ENCODE assay signal across 8 cellular contexts in genomic region chr21:44299458-44300261, GRCh38. TPM values are rescaled to one million over a fixed set of nuclear protein-coding genes. Genes with fewer than 3 reads are reported as not detected.
DNase-seq lines count a peak whose midpoint lies in the region; ATAC-seq, FAIRE-seq and TF ChIP-seq lines count a peak whose summit lies in the region.

Gene PFKL, plus strand, starts transcription at chr21:44300053. Its CDS starts 53 bp downstream, at chr21:44300106.

- H3K23ac ChIP-seq in trophoblast cell (ENCODE audit: low read length): no peak within 1 kb of the TSS

- H3K14ac ChIP-seq in trophoblast cell (ENCODE audit: low read length): peak within 1 kb of the TSS; percentile 86

- H2AFZ ChIP-seq in trophoblast cell (ENCODE audit: insufficient read depth, low read length, poor library complexity): peak within 1 kb of the TSS; percentile 97

- H3K9me3 ChIP-seq in HUES48 (ENCODE audit: control insufficient read depth, insufficient read depth, low read length) (no peaks in the 10 kb centered on the region), trophoblast cell (ENCODE audit: insufficient read depth, low read depth, low read length) (no peaks in the 10 kb centered on the region)

- DNase-seq in D721Med (ENCODE audit: insufficient read length, low spot score) (peak; percentile 83), T follicular helper cell (ENCODE audit: low read depth) (peak; percentile 37), amniotic epithelial cell (ENCODE audit: low read depth) (peak; percentile 31), cardiac septum (ENCODE audit: low spot score) (peak; percentile 88), trophoblast cell (peak; percentile 41 to 69)

- H2BK5ac ChIP-seq in trophoblast cell (ENCODE audit: low read depth, low read length, poor library complexity): peak within 1 kb of the TSS; percentile 70

- peak within 1 kb of the TSS; percentile 50 for H2BK120ac ChIP-seq in trophoblast cell (ENCODE audit: insufficient read depth, low read length, poor library complexity)

- no CpG with 5 or more reads among the region's 94 CpGs for WGBS in trophoblast cell (ENCODE audit: extremely low coverage, insufficient coverage, insufficient read length)
- under 1% methylated on average over 94 of the region's 94 CpGs for WGBS in urinary bladder

- no peak for FAIRE-seq in D721Med (lab: Jason Lieb, UNC)

- intact Hi-C loops in cardiac septum (cut with DNase I): loop anchor here (10.0 kb wide), 1 partner anchor 285 kb away; the partner anchor contains the start of gene TRAPPC10

- H4K91ac ChIP-seq in trophoblast cell (ENCODE audit: low read depth, low read length): peak within 1 kb of the TSS; percentile 89

- peak within 1 kb of the TSS; percentile 92 for H2AK5ac ChIP-seq in trophoblast cell (ENCODE audit: low read length)

- TF ChIP-seq CTCF in D721Med (IDR thresholded peaks at IDR 0.05; ENCODE audit: insufficient read depth, missing control alignments): no peak

- peak within 1 kb of the TSS; percentile 39; the same call in 1 of the 2 replicates for H3K9ac ChIP-seq in HUES48 (ENCODE audit: low read depth, low read length)
- peak within 1 kb of the TSS; percentile 73 for H3K9ac ChIP-seq in trophoblast cell (ENCODE audit: low read length)

- H3K79me1 ChIP-seq in trophoblast cell (ENCODE audit: low read length): peaks cover 14% of the 10 kb centered on the region

- H3K4me3 ChIP-seq in HUES48 (ENCODE audit: low read depth, low read length): peak within 1 kb of the TSS; percentile 71
- peak within 1 kb of the TSS; percentile 87 for H3K4me3 ChIP-seq in trophoblast cell (ENCODE audit: low read depth, low read length)
- peak within 1 kb of the TSS; percentile 90 for H3K4me3 ChIP-seq in urinary bladder (ENCODE audit: low read depth, low read length)

- H3K36me3 ChIP-seq in HUES48 (ENCODE audit: control insufficient read depth, insufficient read depth, low read length): no peaks in the 10 kb centered on the region
- no peaks in the 10 kb centered on the region for H3K36me3 ChIP-seq in trophoblast cell (ENCODE audit: control insufficient read depth in 1 of 2, insufficient read depth in 2 of 2, low read length in 2 of 2)
- no peaks in the 10 kb centered on the region for H3K36me3 ChIP-seq in urinary bladder (ENCODE audit: insufficient read depth)

- peak within 1 kb of the TSS; percentile 92 for H3K4me2 ChIP-seq in trophoblast cell (ENCODE audit: low read length)

- H3K4ac ChIP-seq in trophoblast cell (ENCODE audit: low read depth, low read length): peak within 1 kb of the TSS; percentile 88

- H4K8ac ChIP-seq in trophoblast cell (ENCODE audit: low read depth, low read length): peak within 1 kb of the TSS; percentile 84

- peak within 1 kb of the TSS; percentile 26 for H3K27ac ChIP-seq in HUES48 (ENCODE audit: low read depth, low read length)
- peak within 1 kb of the TSS; percentile 64 for H3K27ac ChIP-seq in trophoblast cell (ENCODE audit: low read depth, low read length)
- H3K27ac ChIP-seq in urinary bladder (ENCODE audit: low read depth): peak within 1 kb of the TSS; percentile 88

- peaks cover 12% of the 10 kb centered on the region for H3K79me2 ChIP-seq in trophoblast cell (ENCODE audit: control insufficient read depth, insufficient read depth, low read length, poor library complexity)

- H3K27me3 ChIP-seq in HUES48 (ENCODE audit: control insufficient read depth, insufficient read depth, low read length): peaks cover 4% of the 10 kb centered on the region
- H3K27me3 ChIP-seq in trophoblast cell (ENCODE audit: insufficient read depth, low read length): no peaks in the 10 kb centered on the region

- H4K12ac ChIP-seq in trophoblast cell (ENCODE audit: low read depth, low read length): peak within 1 kb of the TSS; percentile 79

- H3K18ac ChIP-seq in trophoblast cell (ENCODE audit: low read length): peak within 1 kb of the TSS; percentile 88

- peaks cover 5% of the 10 kb centered on the region; the same call in 1 of the 2 replicates for H3K4me1 ChIP-seq in HUES48 (ENCODE audit: control insufficient read depth, insufficient read depth, low read length)
- H3K4me1 ChIP-seq in trophoblast cell (ENCODE audit: control insufficient read depth in 1 of 2, insufficient read depth in 2 of 2, low read length in 2 of 2): peaks cover 9% of the 10 kb centered on the region in 2 experiments
- no peaks in the 10 kb centered on the region for H3K4me1 ChIP-seq in urinary bladder (ENCODE audit: insufficient read depth)

- H2BK12ac ChIP-seq in trophoblast cell (ENCODE audit: low read length): no peak within 1 kb of the TSS

- ATAC-seq in GM21381 (IDR thresholded peaks at IDR 0.05; ENCODE audit: unreplicated experiment): peak; percentile 57

RNA-seq across cellular contexts. Expression of gene PFKL, which starts in this region (rescaled TPM):
- total RNA-seq in cardiac septum: 60.3 TPM
- polyA plus RNA-seq in trophoblast cell (2013): 82.7 and 83.7 TPM in 2 replicates
- total RNA-seq in urinary bladder: 74.8 TPM
- polyA plus RNA-seq in urinary bladder: 116 TPM

Comparison
In these comparisons a context has a peak if more than half of its experiments do, and no peak if none do; other contexts are left out.
1. Peak in every context shown above with its lines: DNase-seq, ATAC-seq, H3K4me3 ChIP-seq and H3K27ac ChIP-seq.
2. DNase-seq: peak in every context shown above with its lines; median percentile 88 in cardiac septum; 83 in D721Med; 55 in trophoblast cell; 37 in T follicular helper cell; 31 in amniotic epithelial cell.
3. H3K27ac ChIP-seq: peak in every context shown above with its lines; median percentile 88 in urinary bladder; 64 in trophoblast cell; 26 in HUES48.